In the genomic region with DNA sequence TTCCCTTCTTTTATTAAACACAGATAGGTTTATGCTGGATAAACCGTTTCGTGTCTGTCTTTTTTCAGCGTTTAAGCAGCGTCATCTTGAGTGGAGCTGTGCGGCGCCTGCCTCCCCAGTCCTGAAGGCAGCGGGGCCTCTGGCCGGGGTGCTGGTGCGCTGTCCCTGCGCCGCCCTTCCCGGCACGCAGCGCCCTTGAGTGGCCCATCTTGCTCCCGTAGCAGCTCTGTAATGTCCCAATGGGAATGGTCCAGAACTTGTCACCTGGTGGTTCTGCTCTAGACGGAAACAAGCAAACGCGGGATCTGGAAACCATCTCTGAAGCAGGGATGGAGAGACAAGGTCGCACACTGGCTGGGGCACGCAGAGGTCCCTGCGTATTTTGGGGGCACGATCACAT, we compare ENCODE assay signal across 26 cellular contexts. TPM values are rescaled to one million over a fixed set of nuclear protein-coding genes. Genes with fewer than 3 reads are reported as not detected.
"Had no signal": no experiment of that assay in that cellular context is flagged by ENCODE, and none has a peak within 500 bp of the region (broad histone marks: within the 10 kb centered on the region; RNA-seq: fewer than 3 reads in every experiment).

No MANE protein-coding gene starts in this region.

- DNase-seq: activated CD4-positive, alpha-beta memory T cell treated with anti-CD3 and anti-CD28 coated beads, Interleukin-2, amount 10 ng/mL, durations not matched to agents 7 days and 5 days; activated CD4-positive, alpha-beta T cell treated with anti-CD3 and anti-CD28 coated beads for 4 hours; activated CD4-positive, alpha-beta T cell treated with anti-CD3 and anti-CD28 coated beads, Interleukin-2, amount 10 ng/mL, durations not matched to agents 7 days and 5 days; activated CD4-positive, alpha-beta T cell treated with anti-CD3 and anti-CD28 coated beads, Interleukin-2, amount 50 U/mL, for 4 hours; activated CD4-positive, CD25-positive, alpha-beta regulatory T cell; activated CD4-positive, CD25-positive, alpha-beta regulatory T cell treated with anti-CD3 and anti-CD28 coated beads, Interleukin-2, amount 50 U/mL, for 72 hours; activated CD8-positive, alpha-beta memory T cell treated with anti-CD3 and anti-CD28 coated beads, Interleukin-2, amount 50 U/mL, for 48 hours; activated naive CD4-positive, alpha-beta T cell; activated naive CD4-positive, alpha-beta T cell treated with anti-CD3 and anti-CD28 coated beads, Interleukin-2, amount 10 ng/mL, durations not matched to agents 7 days and 5 days; activated naive CD8-positive, alpha-beta T cell treated with anti-CD3 and anti-CD28 coated beads, Interleukin-2, amount 10 ng/mL, durations not matched to agents 7 days and 5 days; activated T-cell treated with anti-CD3 and anti-CD28 coated beads for 4 hours; activated T-cell treated with anti-CD3 and anti-CD28 coated beads, Interleukin-2, amount 50 U/mL, for 24 hours; activated T-cell treated with anti-CD3 and anti-CD28 coated beads, Interleukin-2, amount 50 U/mL, for 72 hours; cortex of kidney; dermis blood vessel endothelial cell; effector CD4-positive, alpha-beta T cell; effector memory CD8-positive, alpha-beta T cell; erythroblast; foreskin keratinocyte; gastrocnemius medialis; T-helper 1 cell; T-helper 17 cell had no signal

- H3K9me3 ChIP-seq: ascending aorta, esophagus muscularis mucosa, gastrocnemius medialis had no signal

- H3K27ac ChIP-seq: ascending aorta, breast epithelium, cardiac muscle cell, esophagus muscularis mucosa, foreskin keratinocyte, gastrocnemius medialis had no signal

- H3K4me1 ChIP-seq: ascending aorta, breast epithelium, esophagus muscularis mucosa, foreskin keratinocyte, gastrocnemius medialis had no signal

- H3K27me3 ChIP-seq: ascending aorta, breast epithelium, cardiac muscle cell, esophagus muscularis mucosa, foreskin keratinocyte, gastrocnemius medialis had no signal

- H3K36me3 ChIP-seq: breast epithelium, cardiac muscle cell, gastrocnemius medialis had no signal

- H3K4me3 ChIP-seq: ascending aorta, breast epithelium, cardiac muscle cell, esophagus muscularis mucosa, gastrocnemius medialis had no signal

RNA-seq across cellular contexts. Expression of gene PRELID3A, which starts 24.5 kb away (rescaled TPM):
- total RNA-seq: ascending aorta had no signal
